33 cellular contexts compared by ENCODE assay signal in the genomic region with DNA sequence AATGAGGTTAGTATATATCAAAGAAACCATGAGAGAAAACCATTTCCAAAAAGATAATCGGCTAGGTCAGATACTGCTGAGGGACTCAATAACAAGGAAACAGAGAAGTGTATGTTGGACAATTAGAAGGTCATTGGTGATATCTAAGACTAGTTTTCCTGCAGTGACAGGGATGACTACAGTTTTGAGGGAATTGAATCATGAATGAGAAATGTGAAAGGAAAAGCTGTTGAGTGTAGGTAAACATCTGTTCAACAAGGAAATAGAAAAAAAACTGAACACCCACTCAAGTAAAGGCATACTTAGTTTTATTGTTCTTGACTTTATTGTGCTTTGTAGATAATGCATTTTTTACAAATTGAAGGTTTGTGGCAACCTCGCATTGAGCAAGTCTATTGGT.
"Had no signal": no experiment of that assay in that cellular context is flagged by ENCODE, and none has a peak within 500 bp of the region (broad histone marks: within the 10 kb centered on the region; RNA-seq: fewer than 3 reads in every experiment).

No MANE protein-coding gene starts in this region.

- DNase-seq: activated B cell treated with CpG ODN at 0.5 μM for 24 hours; activated CD4-positive, alpha-beta T cell treated with anti-CD3 and anti-CD28 coated beads for 48 hours; activated CD4-positive, alpha-beta T cell treated with anti-CD3 and anti-CD28 coated beads, Interleukin-2, amount 50 U/mL, for 1 hour; activated CD4-positive, alpha-beta T cell treated with anti-CD3 and anti-CD28 coated beads, Interleukin-2, amount 50 U/mL, for 48 hours; activated CD8-positive, alpha-beta memory T cell treated with anti-CD3 and anti-CD28 coated beads for 24 hours; activated CD8-positive, alpha-beta T cell treated with anti-CD3 and anti-CD28 coated beads for 36 hours; activated effector memory CD4-positive, alpha-beta T cell treated with anti-CD3 and anti-CD28 coated beads, Interleukin-2, amount 50 U/mL, for 16 hours; activated naive CD4-positive, alpha-beta T cell treated with anti-CD3 and anti-CD28 coated beads for 36 hours; activated naive CD8-positive, alpha-beta T cell treated with anti-CD3 and anti-CD28 coated beads for 36 hours; activated naive CD8-positive, alpha-beta T cell treated with anti-CD3 and anti-CD28 coated beads, Interleukin-2, amount 50 U/mL, for 24 hours; activated T-cell treated with anti-CD3 and anti-CD28 coated beads, Interleukin-2, amount 50 U/mL, for 1 hour; activated T-cell treated with anti-CD3 and anti-CD28 coated beads, Interleukin-2, amount 50 U/mL, for 48 hours; adrenal gland; amygdala; aorta; body of pancreas; central memory CD4-positive, alpha-beta T cell; cerebellar nuclear complex; dorsolateral prefrontal cortex; effector memory CD4-positive, alpha-beta T cell; endodermal cell; foreskin keratinocyte; gastrocnemius medialis; glutamatergic neuron; heart left ventricle; T-helper 1 cell; T-helper 17 cell; T1000; WERI-Rb-1 had no signal

- H3K4me3 ChIP-seq: adrenal gland, body of pancreas, cardiac muscle cell, coronary artery, dorsolateral prefrontal cortex, esophagus muscularis mucosa, gastrocnemius medialis, heart left ventricle had no signal

- H3K36me3 ChIP-seq: adrenal gland, cardiac muscle cell, esophagus muscularis mucosa, gastrocnemius medialis, heart left ventricle, WERI-Rb-1 had no signal

- H3K27me3 ChIP-seq: adrenal gland, body of pancreas, cardiac muscle cell, dorsolateral prefrontal cortex, esophagus muscularis mucosa, foreskin keratinocyte, gastrocnemius medialis, heart left ventricle had no signal

- ATAC-seq: activated CD4-positive, CD25-positive, alpha-beta regulatory T cell treated with anti-CD3 and anti-CD28 coated beads, Interleukin-2, amount 50 U/mL, for 24 hours; activated CD8-positive, alpha-beta T cell treated with anti-CD3 and anti-CD28 coated beads for 36 hours; activated naive CD8-positive, alpha-beta T cell treated with anti-CD3 and anti-CD28 coated beads, Interleukin-2, amount 50 U/mL, for 24 hours; body of pancreas; foreskin keratinocyte; gastrocnemius medialis; heart left ventricle; T-helper 17 cell had no signal
